8 cellular contexts compared by ENCODE assay signal in genomic region chr2:170820647-170821630, GRCh38. TPM values are rescaled to one million over a fixed set of nuclear protein-coding genes. Genes with fewer than 3 reads are reported as not detected.
DNase-seq lines count a peak whose midpoint lies in the region; ATAC-seq, FAIRE-seq and TF ChIP-seq lines count a peak whose summit lies in the region.

No MANE protein-coding gene starts in this region.

- peak overlapping the region; percentile 77 for H3K27ac Mint-ChIP-seq in T-helper 1 cell treated with Interleukin-12 subunit alpha and Interleukin-12 subunit beta and Interleukin-4 antibody, amounts not matched to agents 30 μg/mL and 1 μg/mL, for 36 hours

- no TSS peak for BruUV-seq in HepG2 (replicated peaks; lab: Mats Ljungman, UMichigan)

- H3K27me3 ChIP-seq in liver (ENCODE audit: control insufficient read depth in 4 of 4, insufficient read depth in 4 of 4, low read length in 3 of 4) (peaks cover 0 to 35% (median 18%) of the 10 kb centered on the region in 4 donors), HepG2 (ENCODE audit: control insufficient read depth in 1 of 2, insufficient read depth in 2 of 2, low read length in 2 of 2) (peaks cover 18 to 68% of the 10 kb centered on the region in 2 experiments), upper lobe of right lung (peaks cover 96% of the 10 kb centered on the region)

- CTCF ChIA-PET in HepG2 (lab: Yijun Ruan, JAX; ENCODE audit: low intra/inter-chr PET ratio, low total read pairs) = no interaction called here

- TF ChIP-seq RAD21 in liver (IDR thresholded peaks at IDR 0.05) (no peak), HepG2 (CRISPR knock-in tag; IDR thresholded peaks at IDR 0.05) (no peak)

- H4K20me1 ChIP-seq in HepG2 (ENCODE audit: insufficient read depth, low read length) = no peaks in the 10 kb centered on the region; the same call in 1 of the 2 replicates

- peaks cover 89% of the 10 kb centered on the region for H3K27me3 Mint-ChIP-seq in T-helper 1 cell treated with Interleukin-12 subunit alpha and Interleukin-12 subunit beta and Interleukin-4 antibody, amounts not matched to agents 30 μg/mL and 1 μg/mL, for 36 hours (ENCODE audit: low read depth)

- H3K4me1 ChIP-seq in liver (ENCODE audit: control insufficient read depth in 4 of 4, insufficient read depth in 4 of 4, low read length in 3 of 4) (peaks cover 21 to 66% (median 63%) of the 10 kb centered on the region in 4 donors), HepG2 (ENCODE audit: insufficient read depth, low read length) (peaks cover 20% of the 10 kb centered on the region), upper lobe of right lung (peaks cover 62% of the 10 kb centered on the region)

- no peak overlapping the region for H3K4me2 ChIP-seq in HepG2 (ENCODE audit: low read depth, low read length)

- intact Hi-C loops in HepG2 (cut with micrococcal nuclease; ENCODE audit: unreplicated experiment) (no loop called here), upper lobe of right lung (cut with DNase I) (no loop called here)

- peak overlapping the region; percentile 76 for H3K4me3 Mint-ChIP-seq in T-helper 1 cell treated with Interleukin-12 subunit alpha and Interleukin-12 subunit beta and Interleukin-4 antibody, amounts not matched to agents 30 μg/mL and 1 μg/mL, for 36 hours

- no peak for ATAC-seq in HepG2
- no peak for ATAC-seq in upper lobe of right lung

- WGBS in liver = 16% methylated on average over 23 of the region's 23 CpGs
- WGBS in HepG2 (ENCODE audit: low lambda C conversion rate) = 46% methylated on average over 23 of the region's 23 CpGs

- H3K79me2 ChIP-seq in HepG2 (ENCODE audit: insufficient read depth, low read length) = no peaks in the 10 kb centered on the region

- in situ Hi-C loops in HepG2 (cut with HindIII; ENCODE audit: extremely low pct_ligation_motif_present, low pct_unique_long_range_greater_than_20kb) = no loop called here

- no peak overlapping the region for H3K27ac ChIP-seq in liver (ENCODE audit: low read depth in 1 of 2, low read length in 2 of 2)
- no peak overlapping the region for H3K27ac ChIP-seq in HepG2 (ENCODE audit: extremely low read length, insufficient read depth, low read length)
- H3K27ac ChIP-seq in upper lobe of right lung = no peak overlapping the region

- H3K9ac ChIP-seq in liver (ENCODE audit: low read depth in 1 of 2, low read length in 2 of 2) (no peak overlapping the region), HepG2 (ENCODE audit: insufficient read depth, low read depth, low read length) (no peak overlapping the region)

- H3K4me3 ChIP-seq in liver (ENCODE audit: low read depth in 1 of 3, low read length in 3 of 3) (peak overlapping the region in 2 of 3 donors; percentile 35 to 58), HepG2 (replicated peaks in 1 of 3; ENCODE audit: insufficient read depth in 1 of 3, low read depth in 2 of 3, low read length in 3 of 3) (no peak overlapping the region), iPS-18c (ENCODE audit: insufficient read depth, low read depth, low read length) (peak overlapping the region; percentile 16; the same call in 1 of the 2 replicates), upper lobe of right lung (peak overlapping the region; percentile 29), foreskin fibroblast (ENCODE audit: low read depth in 1 of 2, low read length in 2 of 2) (no peak overlapping the region)

- no peak for TF ChIP-seq CTCF in liver (IDR thresholded peaks at IDR 0.05; ENCODE audit: low read depth, low read length, missing input control)
- TF ChIP-seq CTCF in HepG2 (CRISPR knock-in tag; IDR thresholded peaks at IDR 0.05) = no peak
- TF ChIP-seq CTCF in upper lobe of right lung (IDR thresholded peaks at IDR 0.05) = no peak
- TF ChIP-seq CTCF in foreskin fibroblast (IDR thresholded peaks at IDR 0.05; ENCODE audit: low read depth, low read length) = no peak

- H2AFZ ChIP-seq in HepG2 (ENCODE audit: low read length) = no peak overlapping the region

- no peaks in the 10 kb centered on the region for H3K36me3 ChIP-seq in liver (ENCODE audit: control insufficient read depth in 4 of 4, insufficient read depth in 3 of 4, low read depth in 1 of 4, low read length in 3 of 4)
- no peaks in the 10 kb centered on the region for H3K36me3 ChIP-seq in HepG2 (replicated peaks in 1 of 2; ENCODE audit: control insufficient read depth in 1 of 2, insufficient read depth in 2 of 2, low read length in 2 of 2)
- no peaks in the 10 kb centered on the region for H3K36me3 ChIP-seq in upper lobe of right lung

- no peaks in the 10 kb centered on the region for H3K9me3 Mint-ChIP-seq in T-helper 1 cell treated with Interleukin-12 subunit alpha and Interleukin-12 subunit beta and Interleukin-4 antibody, amounts not matched to agents 30 μg/mL and 1 μg/mL, for 36 hours

- peaks cover 6% of the 10 kb centered on the region for H3K36me3 Mint-ChIP-seq in T-helper 1 cell treated with Interleukin-12 subunit alpha and Interleukin-12 subunit beta and Interleukin-4 antibody, amounts not matched to agents 30 μg/mL and 1 μg/mL, for 36 hours (ENCODE audit: low read depth)

- POLR2A ChIA-PET in HepG2 (lab: Yijun Ruan, JAX) = no interaction called here

- no peak for TF ChIP-seq EP300 in HepG2 (IDR thresholded peaks at IDR 0.05; ENCODE audit: low read depth in 2 of 2, low read length in 2 of 2)
- no peak for TF ChIP-seq EP300 in HepG2 (CRISPR knock-in tag; IDR thresholded peaks at IDR 0.05; ENCODE audit: borderline replicate concordance)

- TF ChIP-seq POLR2A in HepG2 (IDR thresholded peaks at IDR 0.05; ENCODE audit: insufficient read depth in 1 of 2, low read depth in 2 of 2, low read length in 2 of 2) = no peak

- no peaks in the 10 kb centered on the region for H3K9me3 ChIP-seq in liver (ENCODE audit: control insufficient read depth in 4 of 4, low read length in 3 of 4)
- H3K9me3 ChIP-seq in HepG2 (ENCODE audit: low read length) = no peaks in the 10 kb centered on the region
- peaks cover 4% of the 10 kb centered on the region for H3K9me3 ChIP-seq in iPS-18c (ENCODE audit: control insufficient read depth, insufficient read depth, low read length)
- no peaks in the 10 kb centered on the region for H3K9me3 ChIP-seq in upper lobe of right lung

- H3K4me1 Mint-ChIP-seq in T-helper 1 cell treated with Interleukin-12 subunit alpha and Interleukin-12 subunit beta and Interleukin-4 antibody, amounts not matched to agents 30 μg/mL and 1 μg/mL, for 36 hours (ENCODE audit: low read depth) = peaks cover 28% of the 10 kb centered on the region

- DNase-seq in HepG2 (ENCODE audit: low spot score) = no peak
- no peak for DNase-seq in upper lobe of right lung
- DNase-seq in COR-L47 (lab: John Stamatoyannopoulos, UW) = no peak
- DNase-seq in foreskin fibroblast = no peak
- no peak for DNase-seq in HCEC 1CT

- FAIRE-seq in HepG2 (lab: Jason Lieb, UNC) = no peak

RNA-seq across cellular contexts. Expression of gene GAD1, which starts 4.3 kb away (rescaled TPM):
- total RNA-seq in liver = under 1 TPM; 0.08 to 0.19 TPM
- polyA plus RNA-seq in liver = not detected
- total RNA-seq in HepG2 (2016; rRNA removed; fragmentation: Illumina TruSeq; extraction: Trizol) = 0.09 TPM in 1 of 2 replicates, not detected in the other
- not detected in 2 replicates for total RNA-seq in HepG2 (2016; cell fraction: cytosol; rRNA removed; fragmentation: Illumina TruSeq; extraction: Trizol; ENCODE audit: low read depth)
- total RNA-seq in HepG2 (2016; cell fraction: insoluble cytoplasmic fraction; rRNA removed; fragmentation: Illumina TruSeq; extraction: Trizol) = not detected in 2 replicates
- not detected in 2 replicates for total RNA-seq in HepG2 (2016; cell fraction: membrane; rRNA removed; fragmentation: Illumina TruSeq; extraction: Trizol)
- not detected in 2 replicates for total RNA-seq in HepG2 (2016; cell fraction: nucleus; rRNA removed; fragmentation: Illumina TruSeq; extraction: Trizol)
- 0.13 TPM in 1 of 2 replicates, not detected in the other for polyA plus RNA-seq in HepG2 (2011; rRNA removed)
- polyA plus RNA-seq in HepG2 (2011; cell fraction: cytosol; rRNA removed) = 0.23 TPM in 1 of 2 replicates, not detected in the other
- polyA plus RNA-seq in HepG2 (2011; cell fraction: nucleus; rRNA removed) = 0.24 and 0.31 TPM in 2 replicates
- 0.17 and 1.2 TPM in 2 replicates for polyA plus RNA-seq in HepG2 (2012)
- polyA plus RNA-seq in HepG2 (2016; cell fraction: cytosol; fragmentation: Illumina TruSeq; extraction: Trizol; ENCODE audit: low read depth) = not detected in 2 replicates
- not detected in 2 replicates for polyA plus RNA-seq in HepG2 (2016; cell fraction: insoluble cytoplasmic fraction; fragmentation: Illumina TruSeq; extraction: Trizol; ENCODE audit: low read depth)
- not detected in 2 replicates for polyA plus RNA-seq in HepG2 (2016; cell fraction: membrane; fragmentation: Illumina TruSeq; extraction: Trizol; ENCODE audit: low read depth)
- polyA plus RNA-seq in HepG2 (2016; cell fraction: nucleus; fragmentation: Illumina TruSeq; extraction: Trizol; ENCODE audit: insufficient read depth, low read depth) = 0.17 TPM in 1 of 2 replicates, not detected in the other
- polyA minus RNA-seq in HepG2 (2011; rRNA and poly(A)+ RNA removed; ENCODE audit: low replicate concordance) = 3.5 TPM in 1 of 2 replicates, not detected in the other
- not detected in 2 replicates for polyA minus RNA-seq in HepG2 (2011; cell fraction: cytosol; rRNA and poly(A)+ RNA removed)
- polyA minus RNA-seq in HepG2 (2011; cell fraction: nucleus; rRNA and poly(A)+ RNA removed) = not detected in 2 replicates
- total RNA-seq in upper lobe of right lung = not detected

RNA-seq across cellular contexts. Expression of gene ERICH2, which starts 50.8 kb away (rescaled TPM):
- total RNA-seq in liver = under 1 TPM in 1 of 2 donors, not detected in 1; 0.42 TPM
- 1 to 10 TPM in 1 of 2 donors, under 1 TPM in 1; 0.39 to 3.0 TPM for polyA plus RNA-seq in liver
- total RNA-seq in HepG2 (2016; rRNA removed; fragmentation: Illumina TruSeq; extraction: Trizol) = not detected in 2 replicates
- total RNA-seq in HepG2 (2016; cell fraction: cytosol; rRNA removed; fragmentation: Illumina TruSeq; extraction: Trizol; ENCODE audit: low read depth) = not detected in 2 replicates
- not detected in 2 replicates for total RNA-seq in HepG2 (2016; cell fraction: insoluble cytoplasmic fraction; rRNA removed; fragmentation: Illumina TruSeq; extraction: Trizol)
- total RNA-seq in HepG2 (2016; cell fraction: membrane; rRNA removed; fragmentation: Illumina TruSeq; extraction: Trizol) = not detected in 2 replicates
- total RNA-seq in HepG2 (2016; cell fraction: nucleus; rRNA removed; fragmentation: Illumina TruSeq; extraction: Trizol) = not detected in 2 replicates
- not detected in 2 replicates for polyA plus RNA-seq in HepG2 (2011; rRNA removed)
- polyA plus RNA-seq in HepG2 (2011; cell fraction: cytosol; rRNA removed) = not detected in 2 replicates
- polyA plus RNA-seq in HepG2 (2011; cell fraction: nucleus; rRNA removed) = not detected in 2 replicates
- not detected in 2 replicates for polyA plus RNA-seq in HepG2 (2012)
- polyA plus RNA-seq in HepG2 (2016; cell fraction: cytosol; fragmentation: Illumina TruSeq; extraction: Trizol; ENCODE audit: low read depth) = not detected in 2 replicates
- not detected in 2 replicates for polyA plus RNA-seq in HepG2 (2016; cell fraction: insoluble cytoplasmic fraction; fragmentation: Illumina TruSeq; extraction: Trizol; ENCODE audit: low read depth)
- not detected in 2 replicates for polyA plus RNA-seq in HepG2 (2016; cell fraction: membrane; fragmentation: Illumina TruSeq; extraction: Trizol; ENCODE audit: low read depth)
- polyA plus RNA-seq in HepG2 (2016; cell fraction: nucleus; fragmentation: Illumina TruSeq; extraction: Trizol; ENCODE audit: insufficient read depth, low read depth) = not detected in 2 replicates
- not detected in 2 replicates for polyA minus RNA-seq in HepG2 (2011; rRNA and poly(A)+ RNA removed; ENCODE audit: low replicate concordance)
- polyA minus RNA-seq in HepG2 (2011; cell fraction: cytosol; rRNA and poly(A)+ RNA removed) = not detected in 2 replicates
- not detected in 2 replicates for polyA minus RNA-seq in HepG2 (2011; cell fraction: nucleus; rRNA and poly(A)+ RNA removed)
- 5.6 TPM for total RNA-seq in upper lobe of right lung

Comparison
In these comparisons a context has a peak if more than half of its experiments do, and no peak if none do; other contexts are left out.
1. H3K4me3 ChIP-seq: peak in liver (2 of 3), iPS-18c (single experiment) and upper lobe of right lung (single experiment); none in HepG2 (0 of 3) and foreskin fibroblast (0 of 2).